ENCODE assay signal across 20 cellular contexts in the genomic region with DNA sequence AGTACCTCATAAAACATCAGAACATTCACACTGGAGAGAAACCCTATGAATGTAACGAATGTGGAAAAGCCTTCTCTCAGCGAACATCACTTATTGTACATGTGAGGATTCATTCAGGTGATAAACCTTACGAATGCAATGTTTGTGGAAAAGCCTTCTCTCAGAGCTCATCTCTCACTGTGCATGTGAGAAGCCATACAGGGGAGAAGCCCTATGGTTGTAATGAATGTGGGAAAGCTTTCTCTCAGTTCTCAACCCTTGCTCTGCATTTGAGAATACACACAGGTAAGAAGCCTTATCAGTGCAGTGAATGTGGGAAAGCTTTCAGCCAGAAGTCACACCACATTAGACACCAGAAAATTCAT.
"Had no signal": no experiment of that assay in that cellular context is flagged by ENCODE, and none has a peak within 500 bp of the region (broad histone marks: within the 10 kb centered on the region; RNA-seq: fewer than 3 reads in every experiment).

No MANE protein-coding gene starts in this region.

- H3K27ac ChIP-seq: colonic mucosa, epithelial cell of prostate, esophagus muscularis mucosa, gastrocnemius medialis, heart right ventricle, suprapubic skin, thyroid gland, upper lobe of left lung, uterus had no signal

- H3K9me3 ChIP-seq: suprapubic skin, thyroid gland had no signal

- ATAC-seq: gastrocnemius medialis, heart right ventricle, natural killer cell, right cardiac atrium had no signal

- H3K4me1 Mint-ChIP-seq: natural killer cell, neural crest cell had no signal

- H3K4me1 ChIP-seq: colonic mucosa, esophagus muscularis mucosa, gastrocnemius medialis, heart right ventricle, suprapubic skin, thyroid gland, upper lobe of left lung, uterus had no signal

- H3K36me3 ChIP-seq: uterus had no signal

- H3K27me3 ChIP-seq: colonic mucosa, esophagus muscularis mucosa, gastrocnemius medialis, heart right ventricle, suprapubic skin, thyroid gland, upper lobe of left lung, uterus had no signal

- H3K4me3 Mint-ChIP-seq: natural killer cell, neural crest cell had no signal

- H3K4me3 ChIP-seq: colonic mucosa, esophagus muscularis mucosa, heart right ventricle, suprapubic skin, thyroid gland, upper lobe of left lung, uterus had no signal

- H3K27me3 Mint-ChIP-seq: progenitor cell of endocrine pancreas had no signal

- H3K27ac Mint-ChIP-seq: natural killer cell, progenitor cell of endocrine pancreas had no signal

- DNase-seq: colonic mucosa; effector CD8-positive, alpha-beta T cell; gastrocnemius medialis; heart right ventricle; hypothalamus; kidney glomerular epithelial cell; mammary epithelial cell; natural killer cell; right cardiac atrium; small intestine; stimulated activated CD4-positive, alpha-beta T cell treated with anti-CD3 and anti-CD28 coated beads, Interleukin-2, amount 100 ng/mL, for 48 hours; stimulated activated naive CD4-positive, alpha-beta T cell treated with Interleukin-2 at 50 U/mL for 16 hours; thyroid gland; upper lobe of left lung; uterus had no signal
